In genomic region chr5:160266044-160266718, GRCh38 we compare ENCODE assay signal across 22 cellular contexts. TPM values are rescaled to one million over a fixed set of nuclear protein-coding genes. Genes with fewer than 3 reads are reported as not detected.
DNase-seq lines count a peak whose midpoint lies in the region; TF ChIP-seq lines count a peak whose summit lies in the region.
"Had no signal": no experiment of that assay in that cellular context is flagged by ENCODE, and none has a peak within 500 bp of the region (broad histone marks: within the 10 kb centered on the region; RNA-seq: fewer than 3 reads in every experiment).

No MANE protein-coding gene starts in this region.

- no peak for TF ChIP-seq CTCF in glutamatergic neuron (IDR thresholded peaks at IDR 0.05; ENCODE audit: partially characterized antibody, unreplicated experiment)
- TF ChIP-seq CTCF in neural crest cell (conservative IDR thresholded peaks at IDR 0.05): no peak

- no peaks in the 10 kb centered on the region for H3K9me3 Mint-ChIP-seq in activated naive CD4-positive, alpha-beta T cell treated with anti-CD3 and anti-CD28 coated beads, Interleukin-2, amount 50 U/mL, for 24 hours
- peaks cover 33% of the 10 kb centered on the region for H3K9me3 Mint-ChIP-seq in glutamatergic neuron (ENCODE audit: unreplicated experiment)
- no peaks in the 10 kb centered on the region for H3K9me3 Mint-ChIP-seq in neural crest cell
- no peaks in the 10 kb centered on the region for H3K9me3 Mint-ChIP-seq in activated T-cell treated with anti-CD3 and anti-CD28 coated beads, Interleukin-2, amount 50 U/mL, for 24 hours
- H3K9me3 Mint-ChIP-seq: CD4-positive, CD25-positive, alpha-beta regulatory T cell had no signal

- H3K27me3 Mint-ChIP-seq in activated naive CD4-positive, alpha-beta T cell treated with anti-CD3 and anti-CD28 coated beads, Interleukin-2, amount 50 U/mL, for 24 hours: peaks cover 1% of the 10 kb centered on the region
- H3K27me3 Mint-ChIP-seq in glutamatergic neuron (ENCODE audit: unreplicated experiment): peaks cover 17% of the 10 kb centered on the region
- H3K27me3 Mint-ChIP-seq in neural crest cell (ENCODE audit: low read depth): no peaks in the 10 kb centered on the region
- peaks cover 11% of the 10 kb centered on the region for H3K27me3 Mint-ChIP-seq in activated T-cell treated with anti-CD3 and anti-CD28 coated beads, Interleukin-2, amount 50 U/mL, for 24 hours

- no peak overlapping the region for H3K4me3 Mint-ChIP-seq in activated naive CD4-positive, alpha-beta T cell treated with anti-CD3 and anti-CD28 coated beads, Interleukin-2, amount 50 U/mL, for 24 hours
- peak overlapping the region; percentile 55 for H3K4me3 Mint-ChIP-seq in glutamatergic neuron (ENCODE audit: unreplicated experiment)
- peak overlapping the region; percentile 67 for H3K4me3 Mint-ChIP-seq in neural crest cell
- H3K4me3 Mint-ChIP-seq in activated T-cell treated with anti-CD3 and anti-CD28 coated beads, Interleukin-2, amount 50 U/mL, for 24 hours: no peak overlapping the region
- H3K4me3 Mint-ChIP-seq: CD4-positive, CD25-positive, alpha-beta regulatory T cell had no signal

- peak overlapping the region; percentile 59 for H3K27ac Mint-ChIP-seq in activated naive CD4-positive, alpha-beta T cell treated with anti-CD3 and anti-CD28 coated beads, Interleukin-2, amount 50 U/mL, for 24 hours
- H3K27ac Mint-ChIP-seq in glutamatergic neuron (ENCODE audit: unreplicated experiment) (peak overlapping the region; percentile 22), neural crest cell (ENCODE audit: unreplicated experiment) (peak overlapping the region; percentile 81)
- no peak overlapping the region for H3K27ac Mint-ChIP-seq in activated T-cell treated with anti-CD3 and anti-CD28 coated beads, Interleukin-2, amount 50 U/mL, for 24 hours
- H3K27ac Mint-ChIP-seq: CD4-positive, CD25-positive, alpha-beta regulatory T cell had no signal

- no peaks in the 10 kb centered on the region for H3K36me3 Mint-ChIP-seq in activated naive CD4-positive, alpha-beta T cell treated with anti-CD3 and anti-CD28 coated beads, Interleukin-2, amount 50 U/mL, for 24 hours
- H3K36me3 Mint-ChIP-seq in glutamatergic neuron (ENCODE audit: unreplicated experiment): peaks cover 8% of the 10 kb centered on the region
- H3K36me3 Mint-ChIP-seq in neural crest cell (ENCODE audit: low read depth): peaks cover 3% of the 10 kb centered on the region
- H3K36me3 Mint-ChIP-seq in activated T-cell treated with anti-CD3 and anti-CD28 coated beads, Interleukin-2, amount 50 U/mL, for 24 hours (ENCODE audit: low read depth): no peaks in the 10 kb centered on the region
- H3K36me3 Mint-ChIP-seq: CD4-positive, CD25-positive, alpha-beta regulatory T cell had no signal

- H3K4me1 Mint-ChIP-seq in activated naive CD4-positive, alpha-beta T cell treated with anti-CD3 and anti-CD28 coated beads, Interleukin-2, amount 50 U/mL, for 24 hours: peaks cover 11% of the 10 kb centered on the region
- H3K4me1 Mint-ChIP-seq in glutamatergic neuron (ENCODE audit: low read depth, unreplicated experiment) (peaks cover 66% of the 10 kb centered on the region), neural crest cell (peaks cover 73% of the 10 kb centered on the region)
- H3K4me1 Mint-ChIP-seq in activated T-cell treated with anti-CD3 and anti-CD28 coated beads, Interleukin-2, amount 50 U/mL, for 24 hours (ENCODE audit: low read depth): peaks cover 6% of the 10 kb centered on the region

- no peak for DNase-seq in activated naive CD4-positive, alpha-beta T cell treated with Interleukin-2 at 50 U/mL for 16 hours
- no peak for DNase-seq in glutamatergic neuron
- no peak for DNase-seq in neural crest cell (ENCODE audit: low read depth, low spot score)
- no peak for DNase-seq in dermis blood vessel endothelial cell
- DNase-seq in activated T-cell treated with anti-CD3 and anti-CD28 coated beads, Interleukin-2, amount 50 U/mL, for 24 hours: no peak
- DNase-seq in stimulated activated naive CD4-positive, alpha-beta T cell treated with Interleukin-2 at 50 U/mL for 16 hours (lab: John Stamatoyannopoulos, UW): no peak
- DNase-seq in effector CD8-positive, alpha-beta T cell (lab: John Stamatoyannopoulos, UW): no peak
- DNase-seq: AML-193; CD4-positive, CD25-positive, alpha-beta regulatory T cell; COR-L47; DMS 273 treated with DMSO at 0.1 percent for 48 hours; KBM-7; NCI-H1105; NCI-H187; NCI-H2107; NCI-H226; NCI-H524; NCI-H82; OCI-M1; SHP77 had no signal

RNA-seq across cellular contexts. Expression of gene FABP6, which starts 36.9 kb away (rescaled TPM):
- total RNA-seq in glutamatergic neuron (ENCODE audit: unreplicated experiment) (7.7 TPM), neural crest cell (1.3 and 1.5 TPM in 2 replicates), dermis blood vessel endothelial cell (not detected in 2 replicates)
- total RNA-seq: CD4-positive, CD25-positive, alpha-beta regulatory T cell; HepG2 had no signal

RNA-seq across cellular contexts. Expression of gene CCNJL, which starts 46.2 kb away (rescaled TPM):
- total RNA-seq in glutamatergic neuron (ENCODE audit: unreplicated experiment): 123 TPM
- total RNA-seq in neural crest cell: 28.7 and 29.7 TPM in 2 replicates
- total RNA-seq in dermis blood vessel endothelial cell: 8.0 and 10.4 TPM in 2 replicates
- total RNA-seq: CD4-positive, CD25-positive, alpha-beta regulatory T cell had no signal

Comparison
In these comparisons a context has a peak if more than half of its experiments do, and no peak if none do; other contexts are left out.
1. H3K4me3 Mint-ChIP-seq: peak in glutamatergic neuron (single experiment) and neural crest cell (single experiment); none in activated naive CD4-positive, alpha-beta T cell treated with anti-CD3 and anti-CD28 coated beads, Interleukin-2, amount 50 U/mL, for 24 hours (single experiment) and activated T-cell treated with anti-CD3 and anti-CD28 coated beads, Interleukin-2, amount 50 U/mL, for 24 hours (single experiment).